14 cellular contexts compared by ENCODE assay signal in the genomic region with DNA sequence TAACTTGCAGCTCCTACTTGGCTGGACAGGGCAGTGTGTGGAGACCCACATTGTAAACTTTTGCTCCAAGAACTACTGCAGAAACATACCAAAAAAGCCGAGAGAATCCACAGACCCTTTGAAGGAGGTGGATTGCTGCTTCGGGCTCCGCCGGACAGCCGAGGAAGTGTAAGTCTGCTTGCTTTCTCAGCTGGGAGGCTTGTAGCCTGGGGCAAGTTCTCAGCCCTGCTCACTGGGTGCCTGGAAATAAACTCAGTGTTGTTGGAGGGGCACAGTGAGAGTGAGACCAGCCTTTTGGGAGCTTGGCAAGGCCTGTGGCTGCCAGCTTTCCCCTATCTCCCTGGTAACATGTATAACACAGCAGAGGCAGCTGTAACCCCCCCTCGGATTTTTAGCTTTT.
DNase-seq lines count a peak whose midpoint lies in the region; ATAC-seq and TF ChIP-seq lines count a peak whose summit lies in the region.
"Had no signal": no experiment of that assay in that cellular context is flagged by ENCODE, and none has a peak within 500 bp of the region (broad histone marks: within the 10 kb centered on the region; RNA-seq: fewer than 3 reads in every experiment).

No MANE protein-coding gene starts in this region.

- no peak for TF ChIP-seq CTCF in esophagus muscularis mucosa (IDR thresholded peaks at IDR 0.05)

- no peak for TF ChIP-seq POLR2A in esophagus muscularis mucosa (IDR thresholded peaks at IDR 0.05; ENCODE audit: low read depth)

- H3K4me1 ChIP-seq in BLaER1 treated with 17β-estradiol and CSF1 and Interleukin-3, amounts not matched to agents 10 nM and 100 nM, result peaks cover 0 to 15% (median 12%) of the 10 kb centered on the region in 10 experiments; a peak in 16 of 20 replicates
- no peaks in the 10 kb centered on the region for H3K4me1 ChIP-seq in esophagus muscularis mucosa
- H3K4me1 ChIP-seq: HAP-1 had no signal

- H3K4me3 ChIP-seq in BLaER1 treated with 17β-estradiol and CSF1 and Interleukin-3, amounts not matched to agents 10 nM and 100 nM, result no peak overlapping the region
- no peak overlapping the region for H3K4me3 ChIP-seq in esophagus muscularis mucosa
- H3K4me3 ChIP-seq: GM12878, GM23248, HAP-1 had no signal

- no peak for ATAC-seq in HG03095 (IDR thresholded peaks at IDR 0.05; ENCODE audit: unreplicated experiment)
- no peak for ATAC-seq in GM18517 (IDR thresholded peaks at IDR 0.05; ENCODE audit: unreplicated experiment)
- ATAC-seq in HG03135 (IDR thresholded peaks at IDR 0.05; ENCODE audit: unreplicated experiment), result no peak
- ATAC-seq: GM12878 had no signal

- peaks cover 40 to 64% (median 53%) of the 10 kb centered on the region in 11 experiments for H3K9me3 ChIP-seq in BLaER1 treated with 17β-estradiol and CSF1 and Interleukin-3, amounts not matched to agents 10 nM and 100 nM (replicated peaks in 1 of 11)
- H3K9me3 ChIP-seq in esophagus muscularis mucosa, result peaks cover 0 to 12% (median 3%) of the 10 kb centered on the region in 4 donors
- H3K9me3 ChIP-seq: HAP-1 had no signal

- TF ChIP-seq EP300 in esophagus muscularis mucosa (IDR thresholded peaks at IDR 0.05), result no peak

- no peaks in the 10 kb centered on the region for H3K27me3 ChIP-seq in BLaER1 treated with 17β-estradiol and CSF1 and Interleukin-3, amounts not matched to agents 10 nM and 100 nM
- H3K27me3 ChIP-seq in esophagus muscularis mucosa, result peaks cover 0 to 8% (median 0%) of the 10 kb centered on the region in 4 donors

- intact Hi-C loops in esophagus muscularis mucosa (cut with DNase I), result no loop called here

- H3K9ac ChIP-seq in BLaER1 treated with 17β-estradiol and CSF1 and Interleukin-3, amounts not matched to agents 10 nM and 100 nM, result no peak overlapping the region
- H3K9ac ChIP-seq: GM23248 had no signal

- 83% methylated on average over 6 of the region's 6 CpGs for WGBS in esophagus muscularis mucosa

- DNase-seq in NCI-H345 treated with DMSO at 0.1 percent for 48 hours (lab: John Stamatoyannopoulos, UW; ENCODE audit: unreplicated experiment) (peak; percentile 63), esophagus muscularis mucosa (ENCODE audit: extremely low spot score) (peak; percentile 72)
- DNase-seq: CD4-positive, alpha-beta T cell; DMS153; DMS79; GM23248 had no signal

- no peaks in the 10 kb centered on the region for H4K20me1 ChIP-seq in BLaER1 treated with 17β-estradiol and CSF1 and Interleukin-3, amounts not matched to agents 10 nM and 100 nM

- peak overlapping the region in 6 of 11 experiments; percentile 36 to 78 (median 72); a peak in 11 of 22 replicates for H3K4me2 ChIP-seq in BLaER1 treated with 17β-estradiol and CSF1 and Interleukin-3, amounts not matched to agents 10 nM and 100 nM

- peaks cover 0 to 10% (median 0%) of the 10 kb centered on the region in 11 experiments; a peak in 3 of 22 replicates for H3K36me3 ChIP-seq in BLaER1 treated with 17β-estradiol and CSF1 and Interleukin-3, amounts not matched to agents 10 nM and 100 nM
- no peaks in the 10 kb centered on the region for H3K36me3 ChIP-seq in esophagus muscularis mucosa
- H3K36me3 ChIP-seq: HAP-1 had no signal

- no peak overlapping the region for H3K27ac ChIP-seq in BLaER1 treated with 17β-estradiol and CSF1 and Interleukin-3, amounts not matched to agents 10 nM and 100 nM
- H3K27ac ChIP-seq in esophagus muscularis mucosa (replicated peaks in 1 of 4), result no peak overlapping the region
- H3K27ac ChIP-seq: C4-2B, GM23248, HL-60 had no signal
